ENCODE assay signal across 14 cellular contexts in the genomic region with DNA sequence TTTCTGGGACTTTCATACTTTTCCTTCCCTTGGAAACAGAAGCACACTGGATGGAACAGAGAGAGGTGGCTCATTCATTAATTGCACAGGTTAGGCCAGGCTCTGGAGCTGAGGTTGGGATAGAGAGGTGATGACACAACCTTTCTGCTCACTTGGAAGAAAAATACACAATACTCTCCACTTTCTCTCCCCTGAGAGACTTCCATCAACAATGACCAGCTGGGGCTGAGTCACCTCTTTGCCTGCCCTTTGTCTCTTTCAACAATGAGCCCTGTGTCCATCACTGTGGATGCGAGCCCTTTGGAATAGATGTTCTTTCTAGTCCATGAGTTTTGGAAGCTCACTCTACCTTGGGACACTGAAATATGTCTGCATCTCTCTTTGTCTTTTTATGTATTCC. TPM values are rescaled to one million over a fixed set of nuclear protein-coding genes. Genes with fewer than 3 reads are reported as not detected.
DNase-seq lines count a peak whose midpoint lies in the region; ATAC-seq and TF ChIP-seq lines count a peak whose summit lies in the region.
"Had no signal": no experiment of that assay in that cellular context is flagged by ENCODE, and none has a peak within 500 bp of the region (broad histone marks: within the 10 kb centered on the region; RNA-seq: fewer than 3 reads in every experiment).

No MANE protein-coding gene starts in this region.

- ATAC-seq in left lung (no peak), GM18519 (IDR thresholded peaks at IDR 0.05; ENCODE audit: low FRiP score, unreplicated experiment) (no peak), GM21528 (IDR thresholded peaks at IDR 0.05; ENCODE audit: low FRiP score, unreplicated experiment) (no peak), GM18517 (IDR thresholded peaks at IDR 0.05; ENCODE audit: unreplicated experiment) (no peak)
- ATAC-seq: body of pancreas had no signal

- intact Hi-C loops in left lung (cut with DNase I) = no loop called here

- H3K4me1 ChIP-seq in ACC112 (ENCODE audit: control insufficient read depth, insufficient read depth, low read length, unreplicated experiment) (peaks cover 66% of the 10 kb centered on the region), left lung (peaks cover 29 to 73% of the 10 kb centered on the region in 2 donors)

- peak; percentile 37 for DNase-seq in HuH-7.5 (ENCODE audit: low spot score)
- DNase-seq in choroid plexus epithelial cell (ENCODE audit: low read depth) = peak; percentile 51
- DNase-seq in lung microvascular endothelial cell (ENCODE audit: low read depth in 2 of 2) = peak; percentile 69 to 88
- DNase-seq in left lung = no peak
- DNase-seq: activated CD4-positive, alpha-beta T cell treated with anti-CD3 and anti-CD28 coated beads for 48 hours; body of pancreas; Karpas-422; left cardiac atrium; thyroid gland had no signal

- no peak overlapping the region for H2AFZ ChIP-seq in ACC112 (ENCODE audit: low read length, unreplicated experiment)

- H3K4me3 ChIP-seq in ACC112 (ENCODE audit: low read depth, low read length) = no peak overlapping the region
- H3K4me3 ChIP-seq in choroid plexus epithelial cell (ENCODE audit: low read depth, low read length) = no peak overlapping the region
- no peak overlapping the region for H3K4me3 ChIP-seq in left lung
- H3K4me3 ChIP-seq: BLaER1, body of pancreas, thyroid gland had no signal

- H3K27ac ChIP-seq in ACC112 (ENCODE audit: low read depth, low read length) (peak overlapping the region; percentile 22; the same call in 1 of the 2 replicates), left lung (no peak overlapping the region)
- H3K27ac ChIP-seq: BLaER1, body of pancreas had no signal

- no peak for TF ChIP-seq CTCF in choroid plexus epithelial cell (conservative IDR thresholded peaks at IDR 0.05; ENCODE audit: low read depth, low read length)
- TF ChIP-seq CTCF in left lung (IDR thresholded peaks at IDR 0.05) = no peak

- H3K79me2 ChIP-seq in ACC112 (ENCODE audit: control insufficient read depth, insufficient read depth, low read length, unreplicated experiment) = peaks cover 72% of the 10 kb centered on the region

- H3K36me3 ChIP-seq in ACC112 (ENCODE audit: insufficient read depth, low read length) = no peaks in the 10 kb centered on the region
- peaks cover 0 to 11% of the 10 kb centered on the region in 2 donors for H3K36me3 ChIP-seq in left lung
- H3K36me3 ChIP-seq: thyroid gland had no signal

- H3K27me3 ChIP-seq in ACC112 (ENCODE audit: insufficient read depth, low read length) (no peaks in the 10 kb centered on the region), left lung (no peaks in the 10 kb centered on the region)
- H3K27me3 ChIP-seq: BLaER1, body of pancreas, thyroid gland had no signal

- no peaks in the 10 kb centered on the region for H3K9me3 ChIP-seq in left lung
- H3K9me3 ChIP-seq: BLaER1, body of pancreas, thyroid gland had no signal

RNA-seq across cellular contexts. Expression of gene ATP2B4, which starts 43.1 kb away (rescaled TPM):
- total RNA-seq in lung microvascular endothelial cell = 28.8 and 50.6 TPM in 2 replicates
- total RNA-seq in left lung = 100 to 1,000 TPM; 109 to 128 TPM

Comparison
In these comparisons a context has a peak if more than half of its experiments do, and no peak if none do; other contexts are left out.
1. DNase-seq: peak in HuH-7.5 (single experiment), choroid plexus epithelial cell (single experiment) and lung microvascular endothelial cell (2 of 2); none in left lung (0 of 2).